Comparison of ENCODE assay signal across 14 cellular contexts in genomic region chr1:101167891-101168290, GRCh38.
DNase-seq lines count a peak whose midpoint lies in the region; ATAC-seq and TF ChIP-seq lines count a peak whose summit lies in the region.
"Had no signal": no experiment of that assay in that cellular context is flagged by ENCODE, and none has a peak within 500 bp of the region (broad histone marks: within the 10 kb centered on the region; RNA-seq: fewer than 3 reads in every experiment).

No MANE protein-coding gene starts in this region.

- TF ChIP-seq CTCF in heart left ventricle (IDR thresholded peaks at IDR 0.05) (no peak), breast epithelium (IDR thresholded peaks at IDR 0.05) (no peak), mesothelial cell of epicardium (IDR thresholded peaks at IDR 0.05; ENCODE audit: unreplicated experiment) (no peak)

- no peak overlapping the region for H3K4me3 Mint-ChIP-seq in mesothelial cell of epicardium
- H3K4me3 Mint-ChIP-seq: activated naive CD8-positive, alpha-beta T cell treated with anti-CD3 and anti-CD28 coated beads, Interleukin-2, amount 10 ng/mL, durations not matched to agents 7 days and 5 days; effector memory CD8-positive, alpha-beta T cell had no signal

- no peaks in the 10 kb centered on the region for H3K27me3 Mint-ChIP-seq in mesothelial cell of epicardium (ENCODE audit: low read depth)
- H3K27me3 Mint-ChIP-seq: activated naive CD8-positive, alpha-beta T cell treated with anti-CD3 and anti-CD28 coated beads, Interleukin-2, amount 10 ng/mL, durations not matched to agents 7 days and 5 days; effector memory CD8-positive, alpha-beta T cell had no signal

- no peaks in the 10 kb centered on the region for H3K9me3 Mint-ChIP-seq in mesothelial cell of epicardium
- H3K9me3 Mint-ChIP-seq: activated naive CD8-positive, alpha-beta T cell treated with anti-CD3 and anti-CD28 coated beads, Interleukin-2, amount 10 ng/mL, durations not matched to agents 7 days and 5 days; effector memory CD8-positive, alpha-beta T cell had no signal

- H3K27me3 ChIP-seq in heart left ventricle: no peaks in the 10 kb centered on the region
- H3K27me3 ChIP-seq in breast epithelium: no peaks in the 10 kb centered on the region
- H3K27me3 ChIP-seq: cardiac muscle cell, left lung, stomach had no signal

- no peaks in the 10 kb centered on the region for H3K36me3 Mint-ChIP-seq in mesothelial cell of epicardium

- H3K27ac Mint-ChIP-seq in mesothelial cell of epicardium: no peak overlapping the region
- H3K27ac Mint-ChIP-seq: activated naive CD8-positive, alpha-beta T cell treated with anti-CD3 and anti-CD28 coated beads, Interleukin-2, amount 10 ng/mL, durations not matched to agents 7 days and 5 days; effector memory CD8-positive, alpha-beta T cell had no signal

- intact Hi-C loops in heart left ventricle (cut with DNase I): no loop called here
- intact Hi-C loops in left colon (cut with DNase I, micrococcal nuclease): no loop called here
- intact Hi-C loops in breast epithelium (cut with DNase I; ENCODE audit: low total_unique reads): no loop called here

- H3K27ac ChIP-seq in heart left ventricle: no peak overlapping the region
- H3K27ac ChIP-seq in breast epithelium: no peak overlapping the region
- H3K27ac ChIP-seq: cardiac muscle cell, left lung, stomach had no signal

- ATAC-seq in GM18505 (IDR thresholded peaks at IDR 0.05; ENCODE audit: unreplicated experiment): peak; percentile 76
- ATAC-seq in GM18870 (IDR thresholded peaks at IDR 0.05; ENCODE audit: unreplicated experiment): peak; percentile 76
- peak; percentile 82 for ATAC-seq in HG02840 (IDR thresholded peaks at IDR 0.05; ENCODE audit: low FRiP score, unreplicated experiment)
- ATAC-seq in HG03558 (IDR thresholded peaks at IDR 0.05; ENCODE audit: extremely low read depth, unreplicated experiment): peak; percentile 70
- ATAC-seq in heart left ventricle: no peak
- ATAC-seq in left colon: no peak
- ATAC-seq: effector memory CD8-positive, alpha-beta T cell; left lung had no signal

- H3K36me3 ChIP-seq in heart left ventricle: no peaks in the 10 kb centered on the region
- no peaks in the 10 kb centered on the region for H3K36me3 ChIP-seq in breast epithelium
- H3K36me3 ChIP-seq: cardiac muscle cell, left lung, stomach had no signal

- H3K9me3 ChIP-seq in heart left ventricle (no peaks in the 10 kb centered on the region), breast epithelium (no peaks in the 10 kb centered on the region)
- H3K9me3 ChIP-seq: left lung, stomach had no signal

- H3K4me3 ChIP-seq in heart left ventricle: no peak overlapping the region
- no peak overlapping the region for H3K4me3 ChIP-seq in breast epithelium
- H3K4me3 ChIP-seq: cardiac muscle cell, left lung, stomach had no signal

- DNase-seq in heart left ventricle: no peak
- DNase-seq in left colon: no peak
- DNase-seq in breast epithelium (ENCODE audit: low spot score in 2 of 2): no peak
- no peak for DNase-seq in mesothelial cell of epicardium (ENCODE audit: low spot score in 2 of 2, unreplicated experiment in 2 of 2)
- DNase-seq: activated CD4-positive, alpha-beta T cell treated with anti-CD3 and anti-CD28 coated beads, Interleukin-2, amount 50 U/mL, for 48 hours; activated naive CD8-positive, alpha-beta T cell treated with anti-CD3 and anti-CD28 coated beads, Interleukin-2, amount 10 ng/mL, durations not matched to agents 7 days and 5 days; effector memory CD8-positive, alpha-beta T cell; left lung; stomach had no signal

- H3K4me1 ChIP-seq in heart left ventricle: peaks cover 0 to 28% (median 10%) of the 10 kb centered on the region in 12 donors
- no peaks in the 10 kb centered on the region for H3K4me1 ChIP-seq in breast epithelium
- H3K4me1 ChIP-seq: stomach had no signal

- no peak for TF ChIP-seq POLR2A in GM18505 (IDR thresholded peaks at IDR 0.05; ENCODE audit: borderline replicate concordance, extremely low read depth, insufficient read depth, insufficient read length)
- TF ChIP-seq POLR2A in heart left ventricle (IDR thresholded peaks at IDR 0.05): no peak
- no peak for TF ChIP-seq POLR2A in breast epithelium (IDR thresholded peaks at IDR 0.05)

- peaks cover 3% of the 10 kb centered on the region for H3K4me1 Mint-ChIP-seq in mesothelial cell of epicardium

Comparison
In these comparisons a context has a peak if more than half of its experiments do, and no peak if none do; other contexts are left out.
1. ATAC-seq: peak in GM18505 (single experiment), GM18870 (single experiment), HG02840 (single experiment) and HG03558 (single experiment); none in heart left ventricle (0 of 4) and left colon (single experiment).